In the genomic region with DNA sequence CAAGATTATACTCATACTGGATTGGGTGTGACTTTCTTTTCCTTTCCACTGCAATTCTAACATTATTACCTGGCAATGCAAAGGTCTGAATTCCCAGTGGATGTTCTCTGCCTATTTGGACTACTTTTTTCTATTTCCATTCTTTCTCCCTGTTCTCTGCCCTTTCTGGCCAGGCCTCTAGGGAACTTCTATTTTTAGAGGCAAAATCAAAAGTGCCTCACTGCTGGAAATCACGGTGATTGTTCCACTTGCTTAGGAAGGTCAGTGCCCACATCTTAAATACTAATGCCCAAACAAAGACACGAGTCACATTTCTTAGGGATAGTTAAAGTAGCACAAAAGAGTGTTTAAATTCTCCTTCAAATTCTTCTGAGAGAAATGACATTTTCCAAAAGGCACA, we compare ENCODE assay signal across 16 cellular contexts. TPM values are rescaled to one million over a fixed set of nuclear protein-coding genes. Genes with fewer than 3 reads are reported as not detected.
"Had no signal": no experiment of that assay in that cellular context is flagged by ENCODE, and none has a peak within 500 bp of the region (broad histone marks: within the 10 kb centered on the region; RNA-seq: fewer than 3 reads in every experiment).

No MANE protein-coding gene starts in this region.

- H3K4me1 ChIP-seq: upper lobe of left lung had no signal

- H3K27me3 ChIP-seq: adrenal gland, brain microvascular endothelial cell, heart right ventricle, upper lobe of left lung had no signal

- H3K27ac ChIP-seq: adrenal gland, brain microvascular endothelial cell, skin epidermis, upper lobe of left lung had no signal

- H3K36me3 Mint-ChIP-seq: stimulated activated effector memory CD8-positive, alpha-beta T cell treated with anti-CD3 and anti-CD28 coated beads, Interleukin-12 subunit alpha, Interleukin-12 subunit beta, amount 100 ng/mL, for 72 hours; WTC11 had no signal

- H3K4me3 ChIP-seq: adrenal gland, heart right ventricle, skin epidermis, upper lobe of left lung had no signal

- FAIRE-seq: frontal cortex had no signal

- H3K9me3 ChIP-seq: adrenal gland, heart right ventricle, upper lobe of left lung had no signal

- H3K27me3 Mint-ChIP-seq: activated CD4-positive, alpha-beta T cell treated with anti-CD3 and anti-CD28 coated beads, Interleukin-2, amount 10 ng/mL, durations not matched to agents 24 days and 14 days; activated T-helper 17 cell treated with anti-CD3 and anti-CD28 coated beads, Interleukin-2, amount 50 U/mL, for 72 hours had no signal

- ATAC-seq: activated T-helper 17 cell treated with anti-CD3 and anti-CD28 coated beads, Interleukin-2, amount 50 U/mL, for 72 hours; SK-N-SH treated with all-trans-retinoic acid at 6 μM for 48 hours; stimulated activated effector memory CD8-positive, alpha-beta T cell treated with anti-CD3 and anti-CD28 coated beads, Interleukin-12 subunit alpha, Interleukin-12 subunit beta, amount 100 ng/mL, for 72 hours had no signal

- H3K27ac Mint-ChIP-seq: activated CD4-positive, alpha-beta T cell treated with anti-CD3 and anti-CD28 coated beads, Interleukin-2, amount 10 ng/mL, durations not matched to agents 24 days and 14 days; activated T-helper 17 cell treated with anti-CD3 and anti-CD28 coated beads, Interleukin-2, amount 50 U/mL, for 72 hours; stimulated activated effector memory CD8-positive, alpha-beta T cell treated with anti-CD3 and anti-CD28 coated beads, Interleukin-12 subunit alpha, Interleukin-12 subunit beta, amount 100 ng/mL, for 72 hours had no signal

- H3K36me3 ChIP-seq: adrenal gland, brain microvascular endothelial cell, heart right ventricle, upper lobe of left lung had no signal

- DNase-seq: activated CD4-positive, alpha-beta T cell treated with anti-CD3 and anti-CD28 coated beads, Interleukin-2, amount 10 ng/mL, durations not matched to agents 24 days and 14 days; activated CD8-positive, alpha-beta memory T cell treated with anti-CD3 and anti-CD28 coated beads for 24 hours; activated naive CD4-positive, alpha-beta T cell treated with anti-CD3 and anti-CD28 coated beads, Interleukin-2, amount 50 U/mL, for 16 hours; adrenal gland; brain microvascular endothelial cell; heart right ventricle; islet precursor cell; upper lobe of left lung had no signal

- H3K4me1 Mint-ChIP-seq: activated CD4-positive, alpha-beta T cell treated with anti-CD3 and anti-CD28 coated beads, Interleukin-2, amount 10 ng/mL, durations not matched to agents 24 days and 14 days; activated T-helper 17 cell treated with anti-CD3 and anti-CD28 coated beads, Interleukin-2, amount 50 U/mL, for 72 hours; stimulated activated effector memory CD8-positive, alpha-beta T cell treated with anti-CD3 and anti-CD28 coated beads, Interleukin-12 subunit alpha, Interleukin-12 subunit beta, amount 100 ng/mL, for 72 hours had no signal

- H3K9me3 Mint-ChIP-seq: activated CD4-positive, alpha-beta T cell treated with anti-CD3 and anti-CD28 coated beads, Interleukin-2, amount 10 ng/mL, durations not matched to agents 24 days and 14 days; activated T-helper 17 cell treated with anti-CD3 and anti-CD28 coated beads, Interleukin-2, amount 50 U/mL, for 72 hours; stimulated activated effector memory CD8-positive, alpha-beta T cell treated with anti-CD3 and anti-CD28 coated beads, Interleukin-12 subunit alpha, Interleukin-12 subunit beta, amount 100 ng/mL, for 72 hours; WTC11 had no signal

- H3K4me3 Mint-ChIP-seq: activated CD4-positive, alpha-beta T cell treated with anti-CD3 and anti-CD28 coated beads, Interleukin-2, amount 10 ng/mL, durations not matched to agents 24 days and 14 days; activated T-helper 17 cell treated with anti-CD3 and anti-CD28 coated beads, Interleukin-2, amount 50 U/mL, for 72 hours; stimulated activated effector memory CD8-positive, alpha-beta T cell treated with anti-CD3 and anti-CD28 coated beads, Interleukin-12 subunit alpha, Interleukin-12 subunit beta, amount 100 ng/mL, for 72 hours; WTC11 had no signal

RNA-seq across cellular contexts. Expression of gene ST6GAL2, which starts 34.9 kb away (rescaled TPM):
- total RNA-seq: activated CD4-positive, alpha-beta T cell treated with anti-CD3 and anti-CD28 coated beads, Interleukin-2, amount 10 ng/mL, durations not matched to agents 24 days and 14 days; activated T-helper 17 cell treated with anti-CD3 and anti-CD28 coated beads, Interleukin-2, amount 50 U/mL, for 72 hours; fibroblast of lung; T-helper 1 cell treated with Interleukin-12 subunit alpha and Interleukin-12 subunit beta and Interleukin-4 antibody, amounts not matched to agents 30 ng/mL and 1 ng/mL, for 36 hours had no signal
- polyA plus RNA-seq: fibroblast of lung had no signal
